1 cellular context compared by ENCODE assay signal in the genomic region with DNA sequence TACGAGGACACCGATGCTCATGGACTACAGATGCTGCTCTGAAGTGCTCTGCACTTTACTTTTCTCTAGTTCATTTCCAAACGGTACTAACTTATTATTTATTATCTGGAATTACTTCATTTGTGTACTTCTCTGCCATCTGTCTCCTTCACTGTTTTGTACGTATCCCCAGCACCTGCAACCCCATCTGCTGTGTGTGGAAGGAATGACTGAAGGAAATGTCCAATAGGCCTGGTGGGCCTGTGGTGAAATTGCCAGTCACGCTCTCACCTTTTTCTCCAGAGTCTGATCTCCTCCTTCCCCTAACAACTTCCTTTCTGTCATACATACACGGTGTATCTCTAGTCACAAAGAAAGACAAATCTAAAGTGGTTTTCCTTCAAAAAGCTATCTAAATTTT.
A peak's percentile ranks its signal among the peaks of the same experiment; 100 is the strongest.
TF ChIP-seq lines count a peak whose summit lies in the region.

No MANE protein-coding gene starts in this region.

TF ChIP-seq in K562, 482 proteins besides CTCF, POLR2A, EP300 and RAD21:
- TF ChIP-seq, protein P1, sequence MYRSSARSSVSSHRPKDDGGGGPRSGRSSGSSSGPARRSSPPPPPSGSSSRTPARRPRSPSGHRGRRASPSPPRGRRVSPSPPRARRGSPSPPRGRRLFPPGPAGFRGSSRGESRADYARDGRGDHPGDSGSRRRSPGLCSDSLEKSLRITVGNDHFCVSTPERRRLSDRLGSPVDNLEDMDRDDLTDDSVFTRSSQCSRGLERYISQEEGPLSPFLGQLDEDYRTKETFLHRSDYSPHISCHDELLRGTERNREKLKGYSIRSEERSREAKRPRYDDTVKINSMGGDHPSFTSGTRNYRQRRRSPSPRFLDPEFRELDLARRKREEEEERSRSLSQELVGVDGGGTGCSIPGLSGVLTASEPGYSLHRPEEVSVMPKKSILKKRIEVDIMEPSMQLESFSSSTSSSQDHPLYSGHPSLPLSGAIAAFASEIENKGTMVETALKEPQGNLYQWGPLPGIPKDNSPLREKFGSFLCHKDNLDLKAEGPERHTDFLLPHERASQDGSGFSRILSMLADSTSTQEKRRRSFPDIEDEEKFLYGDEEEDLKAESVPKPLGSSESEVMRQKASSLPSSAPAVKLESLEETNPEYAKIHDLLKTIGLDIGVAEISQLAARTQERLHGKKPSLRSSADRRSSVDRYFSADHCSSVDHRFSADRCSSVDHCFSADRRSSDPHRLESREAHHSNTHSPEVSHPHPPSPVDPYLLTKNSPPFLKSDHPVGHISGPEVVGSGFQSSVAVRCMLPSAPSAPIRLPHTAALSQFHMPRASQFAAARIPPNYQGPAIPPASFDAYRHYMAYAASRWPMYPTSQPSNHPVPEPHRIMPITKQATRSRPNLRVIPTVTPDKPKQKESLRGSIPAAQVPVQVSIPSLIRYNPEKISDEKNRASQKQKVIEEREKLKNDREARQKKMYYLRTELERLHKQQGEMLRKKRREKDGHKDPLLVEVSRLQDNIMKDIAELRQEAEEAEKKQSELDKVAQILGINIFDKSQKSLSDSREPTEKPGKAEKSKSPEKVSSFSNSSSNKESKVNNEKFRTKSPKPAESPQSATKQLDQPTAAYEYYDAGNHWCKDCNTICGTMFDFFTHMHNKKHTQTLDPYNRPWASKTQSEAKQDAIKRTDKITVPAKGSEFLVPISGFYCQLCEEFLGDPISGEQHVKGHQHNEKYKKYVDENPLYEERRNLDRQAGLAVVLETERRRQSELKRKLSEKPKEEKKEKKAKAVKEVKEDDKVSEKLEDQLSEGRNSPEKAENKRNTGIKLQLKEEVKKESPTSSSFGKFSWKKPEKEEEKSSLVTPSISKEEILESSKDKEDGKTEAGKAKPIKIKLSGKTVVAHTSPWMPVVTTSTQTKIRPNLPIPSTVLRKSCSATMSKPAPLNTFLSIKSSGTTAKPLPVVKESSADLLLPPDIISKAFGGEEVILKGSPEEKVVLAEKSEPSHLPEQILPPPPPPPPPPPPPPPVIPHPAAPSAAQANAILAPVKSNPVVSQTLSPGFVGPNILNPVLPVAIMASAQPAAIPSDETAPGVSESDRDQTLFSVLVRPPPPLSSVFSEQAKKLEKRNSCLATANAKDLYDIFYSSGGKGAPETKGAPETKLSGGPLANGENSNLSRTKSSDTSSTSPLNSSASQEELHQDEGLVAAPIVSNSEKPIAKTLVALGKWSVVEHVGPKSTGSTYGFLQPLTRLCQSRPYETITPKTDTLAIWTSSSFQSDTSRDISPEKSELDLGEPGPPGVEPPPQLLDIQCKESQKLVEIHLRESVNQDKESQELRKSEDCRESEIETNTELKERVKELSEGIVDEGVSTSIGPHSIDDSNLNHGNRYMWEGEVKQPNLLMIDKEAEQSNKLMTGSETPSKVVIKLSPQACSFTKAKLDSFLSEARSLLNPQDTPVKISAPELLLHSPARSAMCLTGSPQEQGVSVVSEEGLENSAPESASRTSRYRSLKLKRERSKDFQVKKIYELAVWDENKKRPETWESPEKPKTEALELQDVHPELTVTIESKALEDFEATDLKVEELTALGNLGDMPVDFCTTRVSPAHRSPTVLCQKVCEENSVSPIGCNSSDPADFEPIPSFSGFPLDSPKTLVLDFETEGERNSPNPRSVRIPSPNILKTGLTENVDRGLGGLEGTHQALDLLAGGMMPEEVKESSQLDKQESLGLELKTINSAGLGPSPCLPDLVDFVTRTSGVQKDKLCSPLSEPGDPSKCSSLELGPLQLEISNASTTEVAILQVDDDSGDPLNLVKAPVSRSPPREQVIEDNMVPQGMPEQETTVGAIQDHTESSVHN (IDR thresholded peaks at IDR 0.05; ENCODE audit: borderline replicate concordance in 1 of 2, low read depth in 1 of 2), result no peak
- TF ChIP-seq TRIM28 (IDR thresholded peaks at IDR 0.05) (no peak), ZC3H4 (CRISPR knock-in tag; IDR thresholded peaks at IDR 0.05; ENCODE audit: borderline replicate concordance) (no peak), ZBTB17 (CRISPR knock-in tag; IDR thresholded peaks at IDR 0.05) (no peak), C11orf30 (IDR thresholded peaks at IDR 0.05; ENCODE audit: low read depth) (peak; percentile 31; the same call in 1 of the 2 replicates), ELF1 (tag; IDR thresholded peaks at IDR 0.05) (no peak), L3MBTL2 (IDR thresholded peaks at IDR 0.05) (0 out of 2 replicates have a peak, but pooled peaks have one; percentile 15), MAFG (tag; conservative IDR thresholded peaks at IDR 0.05) (peak; percentile 59), HNRNPL (IDR thresholded peaks at IDR 0.05; ENCODE audit: low read depth, low read length) (no peak), NFE2 (IDR thresholded peaks at IDR 0.05; ENCODE audit: low read depth) (peak; percentile 65), CREB1 (IDR thresholded peaks at IDR 0.05) (no peak), CREB1 (CRISPR knock-in tag; IDR thresholded peaks at IDR 0.05) (no peak), NRF1 (conservative IDR thresholded peaks at IDR 0.05 in 1 of 2, IDR thresholded peaks at IDR 0.05 in 1 of 2) (no peak), SMAD1 (IDR thresholded peaks at IDR 0.05; ENCODE audit: low read depth, low read length, partially characterized antibody) (no peak), ZNF76 (CRISPR knock-in tag; IDR thresholded peaks at IDR 0.05; ENCODE audit: borderline replicate concordance) (no peak)
- TF ChIP-seq, protein P2, sequence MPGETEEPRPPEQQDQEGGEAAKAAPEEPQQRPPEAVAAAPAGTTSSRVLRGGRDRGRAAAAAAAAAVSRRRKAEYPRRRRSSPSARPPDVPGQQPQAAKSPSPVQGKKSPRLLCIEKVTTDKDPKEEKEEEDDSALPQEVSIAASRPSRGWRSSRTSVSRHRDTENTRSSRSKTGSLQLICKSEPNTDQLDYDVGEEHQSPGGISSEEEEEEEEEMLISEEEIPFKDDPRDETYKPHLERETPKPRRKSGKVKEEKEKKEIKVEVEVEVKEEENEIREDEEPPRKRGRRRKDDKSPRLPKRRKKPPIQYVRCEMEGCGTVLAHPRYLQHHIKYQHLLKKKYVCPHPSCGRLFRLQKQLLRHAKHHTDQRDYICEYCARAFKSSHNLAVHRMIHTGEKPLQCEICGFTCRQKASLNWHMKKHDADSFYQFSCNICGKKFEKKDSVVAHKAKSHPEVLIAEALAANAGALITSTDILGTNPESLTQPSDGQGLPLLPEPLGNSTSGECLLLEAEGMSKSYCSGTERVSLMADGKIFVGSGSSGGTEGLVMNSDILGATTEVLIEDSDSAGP (CRISPR knock-in tag; IDR thresholded peaks at IDR 0.05), result no peak
- TF ChIP-seq, protein P3, sequence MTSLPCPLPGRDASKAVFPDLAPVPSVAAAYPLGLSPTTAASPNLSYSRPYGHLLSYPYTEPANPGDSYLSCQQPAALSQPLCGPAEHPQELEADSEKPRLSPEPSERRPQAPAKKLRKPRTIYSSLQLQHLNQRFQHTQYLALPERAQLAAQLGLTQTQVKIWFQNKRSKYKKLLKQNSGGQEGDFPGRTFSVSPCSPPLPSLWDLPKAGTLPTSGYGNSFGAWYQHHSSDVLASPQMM (CRISPR knock-in tag; IDR thresholded peaks at IDR 0.05), result no peak
